8 cellular contexts compared by ENCODE assay signal in the genomic region with DNA sequence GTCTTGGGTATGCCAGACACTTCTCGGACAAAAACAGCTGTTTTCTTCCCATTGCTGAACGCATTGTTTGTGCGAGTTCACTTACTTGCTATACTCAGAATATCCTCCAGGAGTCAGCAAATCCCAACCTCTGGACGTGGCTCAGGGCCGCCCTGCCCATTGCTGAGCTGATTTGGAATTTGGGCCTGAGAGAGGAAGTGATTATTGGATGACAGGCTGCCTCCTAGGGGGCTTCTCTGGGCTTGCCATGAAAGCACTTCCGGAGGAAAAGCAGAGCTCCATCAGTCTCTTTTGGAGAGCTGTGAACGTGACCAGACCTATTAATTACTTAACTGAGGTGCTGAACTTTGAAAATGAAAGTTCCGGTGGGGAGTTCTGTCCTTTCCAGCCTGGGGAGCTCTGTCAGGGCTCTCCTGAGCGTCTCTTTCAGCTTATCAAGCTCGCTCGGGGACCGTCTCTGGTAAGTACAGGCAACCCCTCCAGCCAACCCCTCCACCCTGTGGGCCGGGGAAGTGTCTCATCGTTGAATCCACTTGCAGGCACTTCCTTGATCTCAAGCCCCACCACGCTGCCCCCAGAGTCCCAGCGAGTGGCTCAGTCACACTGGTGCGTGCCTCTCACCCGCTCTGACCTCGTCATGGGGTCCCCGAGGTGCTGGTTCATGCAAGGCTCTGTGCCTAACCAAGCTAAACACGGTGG.
A peak's percentile ranks its signal among the peaks of the same experiment; 100 is the strongest.
DNase-seq lines count a peak whose midpoint lies in the region; ATAC-seq and TF ChIP-seq lines count a peak whose summit lies in the region.

No MANE protein-coding gene starts in this region.

- H3F3A ChIP-seq in SK-N-SH (replicated peaks; ENCODE audit: insufficient read depth) = no peaks in the 10 kb centered on the region

- CTCF ChIA-PET in SK-N-SH (lab: Yijun Ruan, JAX) = interaction anchor here (0.5 to 2.4 kb wide), 79 partner anchors 8 to 1759 kb away, joined by 3 to 49 read pairs (median 4); no protein-coding TSS in a partner anchor

- peak; percentile 85 for TF ChIP-seq CTCF in DND-41 (IDR thresholded peaks at IDR 0.05; ENCODE audit: borderline replicate concordance, extremely low read depth, low read length, poor library complexity, severe bottlenecking)
- peak; percentile 75 for TF ChIP-seq CTCF in NB4 (IDR thresholded peaks at IDR 0.05; ENCODE audit: low read depth, low read length)
- peak; percentile 91 for TF ChIP-seq CTCF in SK-N-SH (IDR thresholded peaks at IDR 0.05)
- peak; percentile 42 to 91 (median 86) for TF ChIP-seq CTCF in prostate gland (IDR thresholded peaks at IDR 0.05)
- TF ChIP-seq CTCF in uterus (IDR thresholded peaks at IDR 0.05) = peak; percentile 77 to 79 (median 78)

- intact Hi-C loops in Right ventricle myocardium superior (cut with DNase I) = loop anchor here (5.0 kb wide), 2 partner anchors 1097 to 1192 kb away; no protein-coding TSS in a partner anchor
- intact Hi-C loops in prostate gland (cut with DNase I) = loop anchor here (2.0 to 5.0 kb wide), 4 partner anchors 142 to 1282 kb away; no protein-coding TSS in a partner anchor
- intact Hi-C loops in uterus (cut with DNase I; ENCODE audit: low total_unique reads) = no loop called here

- POLR2A ChIA-PET in SK-N-SH (lab: Yijun Ruan, JAX) = no interaction called here

- H3K4me3 ChIP-seq in DND-41 (ENCODE audit: low read depth in 1 of 2, low read length in 2 of 2) = no peak overlapping the region; a peak in 1 of 4 replicates
- H3K4me3 ChIP-seq in H7 (ENCODE audit: insufficient read depth, low read depth, low read length) = no peak overlapping the region
- H3K4me3 ChIP-seq in NB4 (ENCODE audit: low read depth, low read length) = peak overlapping the region; percentile 21
- H3K4me3 ChIP-seq in SK-N-SH (ENCODE audit: low read depth in 2 of 2, low read length in 1 of 2) = peak overlapping the region in 1 of 2 experiments; percentile 14; a peak in 1 of 4 replicates
- H3K4me3 ChIP-seq in prostate gland = no peak overlapping the region
- no peak overlapping the region for H3K4me3 ChIP-seq in uterus

- H3K27ac ChIP-seq in DND-41 (ENCODE audit: low read length) (peak overlapping the region; percentile 42; the same call in 1 of the 2 replicates), SK-N-SH (ENCODE audit: low read depth in 2 of 2, low read length in 1 of 2) (no peak overlapping the region; a peak in 1 of 4 replicates), prostate gland (no peak overlapping the region), uterus (no peak overlapping the region)

- H3K4me2 ChIP-seq in DND-41 (ENCODE audit: insufficient read depth, low read length) = peak overlapping the region; percentile 36; the same call in 1 of the 2 replicates
- H3K4me2 ChIP-seq in SK-N-SH = peak overlapping the region; percentile 50

- H3K79me2 ChIP-seq in DND-41 (ENCODE audit: insufficient read depth, low read length) (no peaks in the 10 kb centered on the region), SK-N-SH (ENCODE audit: insufficient read depth) (no peaks in the 10 kb centered on the region)

- DNase-seq in DND-41 (peak; percentile 63), H7 (peak; percentile 85), NB4 (ENCODE audit: low read depth) (peak; percentile 87), SK-N-SH (peak; percentile 76), Right ventricle myocardium superior (peak; percentile 80), prostate gland (ENCODE audit: low spot score) (peak; percentile 61), uterus (peak; percentile 36 to 50)
- DNase-seq in activated naive CD4-positive, alpha-beta T cell treated with anti-CD3 and anti-CD28 coated beads, Interleukin-2, amount 50 U/mL, for 72 hours (ENCODE audit: low spot score in 2 of 2) = peak; percentile 62 to 65

- H3K4me1 ChIP-seq in DND-41 (ENCODE audit: insufficient read depth, low read length) = peaks cover 12% of the 10 kb centered on the region
- H3K4me1 ChIP-seq in SK-N-SH (ENCODE audit: control insufficient read depth in 1 of 2, insufficient read depth in 2 of 2, low read depth in 1 of 2, low read length in 1 of 2) = no peaks in the 10 kb centered on the region; a peak in 1 of 4 replicates
- peaks cover 4% of the 10 kb centered on the region for H3K4me1 ChIP-seq in prostate gland (replicated peaks)
- H3K4me1 ChIP-seq in uterus = no peaks in the 10 kb centered on the region

- WGBS in SK-N-SH (ENCODE audit: low lambda C conversion rate) = 38% methylated on average over 10 of the region's 21 CpGs
- WGBS in prostate gland = 57% methylated on average over 21 of the region's 21 CpGs

- ATAC-seq in DND-41 (ENCODE audit: insufficient read depth, low read depth) (peak; percentile 90), Right ventricle myocardium superior (ENCODE audit: poor library complexity) (peak; percentile 95)
- ATAC-seq in activated naive CD4-positive, alpha-beta T cell treated with anti-CD3 and anti-CD28 coated beads, Interleukin-2, amount 50 U/mL, for 72 hours = peak; percentile 90

- peaks cover 6% of the 10 kb centered on the region for H3K27me3 ChIP-seq in DND-41 (ENCODE audit: insufficient read depth, low read length, poor library complexity)
- H3K27me3 ChIP-seq in H7 (ENCODE audit: control insufficient read depth, insufficient read depth, low read length) = no peaks in the 10 kb centered on the region; the same call in 1 of the 2 replicates
- H3K27me3 ChIP-seq in SK-N-SH (ENCODE audit: insufficient read depth) = peaks cover 5% of the 10 kb centered on the region; the same call in 1 of the 2 replicates
- H3K27me3 ChIP-seq in prostate gland (replicated peaks; ENCODE audit: insufficient read depth) = no peaks in the 10 kb centered on the region
- no peaks in the 10 kb centered on the region for H3K27me3 ChIP-seq in uterus

- TF ChIP-seq EP300 in SK-N-SH (IDR thresholded peaks at IDR 0.05; ENCODE audit: borderline replicate concordance in 1 of 2, low read depth in 1 of 2, low read length in 1 of 2) = no peak

- no peak overlapping the region for H3K9ac ChIP-seq in DND-41 (ENCODE audit: low read depth, low read length)
- no peak overlapping the region for H3K9ac ChIP-seq in SK-N-SH

- no peaks in the 10 kb centered on the region for H3K9me3 Mint-ChIP-seq in activated naive CD4-positive, alpha-beta T cell treated with anti-CD3 and anti-CD28 coated beads, Interleukin-2, amount 50 U/mL, for 72 hours

- H3K36me3 Mint-ChIP-seq in activated naive CD4-positive, alpha-beta T cell treated with anti-CD3 and anti-CD28 coated beads, Interleukin-2, amount 50 U/mL, for 72 hours = no peaks in the 10 kb centered on the region

- H2AFZ ChIP-seq in DND-41 (ENCODE audit: low read depth, low read length) (peak overlapping the region; percentile 56), SK-N-SH (ENCODE audit: low read depth) (peak overlapping the region; percentile 79)

- peak; percentile 97 for TF ChIP-seq RAD21 in SK-N-SH (IDR thresholded peaks at IDR 0.05; ENCODE audit: low read length)

- H3K9me2 ChIP-seq in SK-N-SH = no peaks in the 10 kb centered on the region

- H3K27ac Mint-ChIP-seq in activated naive CD4-positive, alpha-beta T cell treated with anti-CD3 and anti-CD28 coated beads, Interleukin-2, amount 50 U/mL, for 72 hours = peak overlapping the region; percentile 62 to 84

- no peak for TF ChIP-seq POLR2A in NB4 (IDR thresholded peaks at IDR 0.05; ENCODE audit: extremely low read depth, insufficient read length)
- TF ChIP-seq POLR2A in prostate gland (IDR thresholded peaks at IDR 0.05) = no peak
- TF ChIP-seq POLR2A in uterus (IDR thresholded peaks at IDR 0.05) = no peak

- H3K36me3 ChIP-seq in DND-41 (ENCODE audit: insufficient read depth, low read length) (no peaks in the 10 kb centered on the region), H7 (replicated peaks; ENCODE audit: control insufficient read depth, insufficient read depth, low read length) (no peaks in the 10 kb centered on the region), SK-N-SH (replicated peaks in 1 of 2; ENCODE audit: control insufficient read depth in 1 of 2, insufficient read depth in 2 of 2, low read length in 1 of 2) (no peaks in the 10 kb centered on the region), prostate gland (no peaks in the 10 kb centered on the region), uterus (no peaks in the 10 kb centered on the region)

- H4K20me1 ChIP-seq in DND-41 (ENCODE audit: insufficient read depth, low read length) (no peaks in the 10 kb centered on the region), SK-N-SH (ENCODE audit: insufficient read depth) (no peaks in the 10 kb centered on the region)

- H3K9me3 ChIP-seq in DND-41 (ENCODE audit: insufficient read depth, low read length, severe bottlenecking) = no peaks in the 10 kb centered on the region
- H3K9me3 ChIP-seq in SK-N-SH = no peaks in the 10 kb centered on the region
- no peaks in the 10 kb centered on the region for H3K9me3 ChIP-seq in prostate gland
- no peaks in the 10 kb centered on the region for H3K9me3 ChIP-seq in uterus

TF ChIP-seq in SK-N-SH, 30 proteins besides CTCF, POLR2A, EP300 and RAD21:
- no peak for TF ChIP-seq MXI1 (IDR thresholded peaks at IDR 0.05; ENCODE audit: low read depth, low read length)
- no peak for TF ChIP-seq EZH2phosphoT487 (IDR thresholded peaks at IDR 0.05; ENCODE audit: borderline replicate concordance, low read depth)
- no peak for TF ChIP-seq JUND (IDR thresholded peaks at IDR 0.05)
- peak; percentile 95 for TF ChIP-seq SMC3 (IDR thresholded peaks at IDR 0.05; ENCODE audit: low read depth, low read length)
- TF ChIP-seq GATA2 (CRISPR knock-in tag; IDR thresholded peaks at IDR 0.05) = no peak
- peak; percentile 19; the same call in 1 of the 2 replicates for TF ChIP-seq ELF1 (IDR thresholded peaks at IDR 0.05)
- TF ChIP-seq FOSL2 (IDR thresholded peaks at IDR 0.05; ENCODE audit: borderline replicate concordance, low read depth) = no peak
- TF ChIP-seq RFX5 (IDR thresholded peaks at IDR 0.05; ENCODE audit: low read length) = no peak
- peak; percentile 58; the same call in 1 of the 2 replicates for TF ChIP-seq GABPA (IDR thresholded peaks at IDR 0.05; ENCODE audit: low read depth)
